ENCODE assay signal across 33 cellular contexts in the genomic region with DNA sequence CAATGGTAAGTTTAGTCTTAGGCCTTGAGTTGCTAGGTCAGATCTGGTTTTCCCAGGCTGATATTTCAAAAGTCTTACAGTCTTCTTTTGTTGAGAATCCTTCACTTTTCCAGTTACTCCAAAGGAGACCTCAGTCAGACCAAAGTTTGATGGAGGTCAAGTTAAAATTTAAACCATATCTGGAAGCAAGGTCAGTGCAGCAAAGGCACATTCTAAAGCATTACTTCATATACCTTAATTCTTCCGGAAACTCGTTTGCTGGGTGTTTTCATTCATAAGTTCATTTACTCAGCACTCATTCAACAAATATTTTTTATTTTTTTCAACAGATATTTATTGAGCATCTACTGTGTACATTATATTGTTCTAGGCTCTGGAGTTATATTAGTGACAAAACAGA.
"Had no signal": no experiment of that assay in that cellular context is flagged by ENCODE, and none has a peak within 500 bp of the region (broad histone marks: within the 10 kb centered on the region; RNA-seq: fewer than 3 reads in every experiment).

No MANE protein-coding gene starts in this region.

- FAIRE-seq: astrocyte, TTC549 had no signal

- DNase-seq: activated B cell treated with CpG ODN at 0.5 μM for 24 hours; activated CD4-positive, alpha-beta memory T cell treated with anti-CD3 and anti-CD28 coated beads for 36 hours; activated CD4-positive, alpha-beta T cell treated with anti-CD3 and anti-CD28 coated beads for 4 hours; activated CD4-positive, alpha-beta T cell treated with anti-CD3 and anti-CD28 coated beads, Interleukin-2, amount 10 ng/mL, durations not matched to agents 24 days and 14 days; activated CD4-positive, alpha-beta T cell treated with anti-CD3 and anti-CD28 coated beads, Interleukin-2, amount 50 U/mL, for 1 hour; activated CD4-positive, alpha-beta T cell treated with anti-CD3 and anti-CD28 coated beads, Interleukin-2, amount 50 U/mL, for 4 hours; activated CD4-positive, CD25-positive, alpha-beta regulatory T cell treated with anti-CD3 and anti-CD28 coated beads, Interleukin-2, amount 50 U/mL, for 72 hours; activated CD8-positive, alpha-beta memory T cell treated with anti-CD3 and anti-CD28 coated beads, Interleukin-2, amount 50 U/mL, for 4 hours; activated CD8-positive, alpha-beta T cell treated with anti-CD3 and anti-CD28 coated beads for 36 hours; activated effector memory CD4-positive, alpha-beta T cell treated with anti-CD3 and anti-CD28 coated beads, Interleukin-2, amount 50 U/mL, for 16 hours; activated gamma-delta T cell treated with Interleukin-2 at 50 U/mL for 16 hours; activated naive CD4-positive, alpha-beta T cell; activated naive CD4-positive, alpha-beta T cell treated with anti-CD3 and anti-CD28 coated beads for 36 hours; activated naive CD4-positive, alpha-beta T cell treated with anti-CD3 and anti-CD28 coated beads, Interleukin-2, amount 50 U/mL, for 16 hours; activated naive CD8-positive, alpha-beta T cell treated with anti-CD3 and anti-CD28 coated beads for 36 hours; activated T-cell treated with anti-CD3 and anti-CD28 coated beads for 4 hours; activated T-cell treated with anti-CD3 and anti-CD28 coated beads, Interleukin-2, amount 50 U/mL, for 1 hour; activated T-cell treated with anti-CD3 and anti-CD28 coated beads, Interleukin-2, amount 50 U/mL, for 4 hours; activated T-cell treated with anti-CD3 and anti-CD28 coated beads, Interleukin-2, amount 50 U/mL, for 72 hours; adrenal gland; amniotic stem cell; aorta; body of pancreas; brain microvascular endothelial cell; central memory CD4-positive, alpha-beta T cell; T-helper 2 cell; T-helper 9 cell had no signal

- H3K4me3 ChIP-seq: adrenal gland, body of pancreas, breast epithelium had no signal

- ATAC-seq: activated CD8-positive, alpha-beta T cell treated with anti-CD3 and anti-CD28 coated beads for 36 hours; activated naive CD4-positive, alpha-beta T cell treated with anti-CD3 and anti-CD28 coated beads, Interleukin-2, amount 50 U/mL, for 72 hours; activated T-cell treated with anti-CD3 and anti-CD28 coated beads, Interleukin-2, amount 50 U/mL, for 4 hours; activated T-cell treated with anti-CD3 and anti-CD28 coated beads, Interleukin-2, amount 50 U/mL, for 72 hours; activated T-helper 17 cell treated with anti-CD3 and anti-CD28 coated beads, Interleukin-2, amount 50 U/mL, for 72 hours; body of pancreas had no signal

- H3K27ac ChIP-seq: adrenal gland, body of pancreas, brain microvascular endothelial cell, breast epithelium, VCaP had no signal

- H3K36me3 ChIP-seq: adrenal gland, brain microvascular endothelial cell, breast epithelium had no signal

- H3K27me3 ChIP-seq: adrenal gland, body of pancreas, brain microvascular endothelial cell, breast epithelium had no signal

- H3K9me3 ChIP-seq: adrenal gland, body of pancreas, breast epithelium had no signal

- H3K4me1 ChIP-seq: adrenal gland, body of pancreas, breast epithelium had no signal
